ENCODE assay signal across 24 cellular contexts in the genomic region with DNA sequence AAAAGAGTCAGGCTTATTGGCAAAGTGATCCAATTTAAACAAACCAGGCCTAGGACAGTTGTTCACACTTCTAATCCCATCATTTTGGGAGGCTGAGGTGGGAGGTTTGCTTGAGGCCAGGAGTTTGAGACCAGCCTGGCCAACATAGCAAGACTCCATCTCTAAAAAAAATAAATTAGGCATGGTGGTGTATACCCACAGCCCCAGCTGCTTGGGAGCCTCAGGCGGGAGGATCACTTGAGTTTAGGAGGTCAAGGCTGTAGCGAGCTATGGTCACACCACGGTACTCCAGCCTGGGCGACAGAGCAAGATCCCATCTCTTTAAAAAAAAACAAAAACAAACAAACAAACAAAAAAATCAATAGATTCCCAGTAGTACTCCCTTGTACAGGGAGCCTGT.
DNase-seq lines count a peak whose midpoint lies in the region; ATAC-seq, FAIRE-seq and TF ChIP-seq lines count a peak whose summit lies in the region.
"Had no signal": no experiment of that assay in that cellular context is flagged by ENCODE, and none has a peak within 500 bp of the region (broad histone marks: within the 10 kb centered on the region; RNA-seq: fewer than 3 reads in every experiment).

No MANE protein-coding gene starts in this region.

- H3K4me3 ChIP-seq in HepG2 (replicated peaks in 1 of 3; ENCODE audit: insufficient read depth in 1 of 3, low read depth in 2 of 3, low read length in 3 of 3): no peak overlapping the region
- H3K4me3 ChIP-seq in right lobe of liver: no peak overlapping the region
- H3K4me3 ChIP-seq in thyroid gland (replicated peaks in 1 of 3): no peak overlapping the region
- H3K4me3 ChIP-seq in prostate gland: no peak overlapping the region
- H3K4me3 ChIP-seq: A549; BLaER1 treated with 17β-estradiol and CSF1 and Interleukin-3, amounts not matched to agents 10 nM and 100 nM; GM12878; GM23338; HAP-1 had no signal

- no TSS peak for BruUV-seq in HepG2 (replicated peaks; lab: Mats Ljungman, UMichigan)

- TF ChIP-seq POLR2A in HepG2 (IDR thresholded peaks at IDR 0.05; ENCODE audit: insufficient read depth in 1 of 2, low read depth in 2 of 2, low read length in 2 of 2) (no peak), right lobe of liver (IDR thresholded peaks at IDR 0.05) (no peak), thyroid gland (IDR thresholded peaks at IDR 0.05) (no peak), prostate gland (IDR thresholded peaks at IDR 0.05) (no peak)

- H3K9me3 ChIP-seq in HepG2 (ENCODE audit: low read length) (no peaks in the 10 kb centered on the region), right lobe of liver (no peaks in the 10 kb centered on the region), thyroid gland (no peaks in the 10 kb centered on the region), prostate gland (no peaks in the 10 kb centered on the region)
- H3K9me3 ChIP-seq: A549; BE2C; BLaER1 treated with 17β-estradiol and CSF1 and Interleukin-3, amounts not matched to agents 10 nM and 100 nM; HAP-1 had no signal

- no peak overlapping the region for H2AFZ ChIP-seq in HepG2 (ENCODE audit: low read length)
- H2AFZ ChIP-seq: GM23338 had no signal

- TF ChIP-seq CTCF in HepG2 (CRISPR knock-in tag; IDR thresholded peaks at IDR 0.05) (no peak), right lobe of liver (IDR thresholded peaks at IDR 0.05) (no peak), WTC11 (IDR thresholded peaks at IDR 0.05) (no peak), thyroid gland (IDR thresholded peaks at IDR 0.05) (no peak), prostate gland (IDR thresholded peaks at IDR 0.05) (no peak)

- no peaks in the 10 kb centered on the region for H3K27me3 Mint-ChIP-seq in WTC11 (ENCODE audit: low read depth)

- ATAC-seq in HepG2 (no peak), right lobe of liver (no peak), WTC11 (no peak), GM19023 (IDR thresholded peaks at IDR 0.05; ENCODE audit: unreplicated experiment) (no peak)
- ATAC-seq: A549, GM12878, GM23338 had no signal

- DNase-seq in HepG2 (ENCODE audit: low spot score) (no peak), right lobe of liver (no peak), WTC11 (ENCODE audit: low spot score) (no peak), thyroid gland (no peak), prostate gland (ENCODE audit: low spot score) (no peak)
- DNase-seq: 8988T; ACHN; AML-193; BE2C; CD4-positive, alpha-beta T cell; CD8-positive, alpha-beta memory T cell; DMS 273 treated with DMSO at 0.1 percent for 48 hours; DMS79; EL; GDM1 had no signal

- no peak for TF ChIP-seq RAD21 in HepG2 (CRISPR knock-in tag; IDR thresholded peaks at IDR 0.05)

- H3K36me3 Mint-ChIP-seq in WTC11: no peaks in the 10 kb centered on the region
- H3K36me3 Mint-ChIP-seq: CD14-positive monocyte; CD8-positive, alpha-beta memory T cell had no signal

- H3K4me3 Mint-ChIP-seq in WTC11: no peak overlapping the region
- H3K4me3 Mint-ChIP-seq: CD14-positive monocyte; CD4-positive, alpha-beta T cell; CD8-positive, alpha-beta memory T cell; GM23338 had no signal

- in situ Hi-C loops in HepG2 (cut with HindIII; ENCODE audit: extremely low pct_ligation_motif_present, low pct_unique_long_range_greater_than_20kb): no loop called here

- intact Hi-C loops in HepG2 (cut with micrococcal nuclease; ENCODE audit: unreplicated experiment) (no loop called here), right lobe of liver (cut with DNase I) (no loop called here), thyroid gland (cut with DNase I) (no loop called here), prostate gland (cut with DNase I) (no loop called here)

- TF ChIP-seq EP300 in HepG2 (IDR thresholded peaks at IDR 0.05; ENCODE audit: low read depth in 2 of 2, low read length in 2 of 2) (no peak), HepG2 (CRISPR knock-in tag; IDR thresholded peaks at IDR 0.05; ENCODE audit: borderline replicate concordance) (no peak)

- H3K9ac ChIP-seq in HepG2 (ENCODE audit: insufficient read depth, low read depth, low read length): no peak overlapping the region
- H3K9ac ChIP-seq: BLaER1 treated with 17β-estradiol and CSF1 and Interleukin-3, amounts not matched to agents 10 nM and 100 nM had no signal

- no peak overlapping the region for H3K27ac Mint-ChIP-seq in WTC11
- H3K27ac Mint-ChIP-seq: CD14-positive monocyte; CD4-positive, alpha-beta T cell; CD8-positive, alpha-beta memory T cell; GM23338 had no signal

- POLR2A ChIA-PET in HepG2 (lab: Yijun Ruan, JAX): no interaction called here
- POLR2A ChIA-PET in WTC11 (lab: Charles Lee): no interaction called here

- FAIRE-seq in HepG2 (lab: Jason Lieb, UNC): no peak
- FAIRE-seq: A549, D721Med, GM12878, H54 had no signal

- CTCF ChIA-PET in HepG2 (lab: Yijun Ruan, JAX; ENCODE audit: low intra/inter-chr PET ratio, low total read pairs): no interaction called here
- CTCF ChIA-PET in WTC11 (lab: Charles Lee): interaction anchor here (0.8 kb wide), 2 partner anchors 250 to 252 kb away, joined by 3 to 4 read pairs; no protein-coding TSS in a partner anchor

- peaks cover 11% of the 10 kb centered on the region for H3K4me1 Mint-ChIP-seq in WTC11
- H3K4me1 Mint-ChIP-seq: CD14-positive monocyte; CD8-positive, alpha-beta memory T cell had no signal

- H4K20me1 ChIP-seq in HepG2 (ENCODE audit: insufficient read depth, low read length): no peaks in the 10 kb centered on the region

- H3K27me3 ChIP-seq in HepG2 (ENCODE audit: control insufficient read depth in 1 of 2, insufficient read depth in 2 of 2, low read length in 2 of 2): no peaks in the 10 kb centered on the region
- H3K27me3 ChIP-seq in right lobe of liver: no peaks in the 10 kb centered on the region
- no peaks in the 10 kb centered on the region for H3K27me3 ChIP-seq in thyroid gland
- H3K27me3 ChIP-seq in prostate gland (replicated peaks; ENCODE audit: insufficient read depth): no peaks in the 10 kb centered on the region
- H3K27me3 ChIP-seq: BE2C; BLaER1 treated with 17β-estradiol and CSF1 and Interleukin-3, amounts not matched to agents 10 nM and 100 nM had no signal

- H3K9me3 Mint-ChIP-seq in WTC11: no peaks in the 10 kb centered on the region
- H3K9me3 Mint-ChIP-seq: CD4-positive, alpha-beta T cell; GM23338 had no signal

- H3K4me1 ChIP-seq in HepG2 (ENCODE audit: insufficient read depth, low read length) (no peaks in the 10 kb centered on the region), right lobe of liver (peaks cover 0 to 16% (median 0%) of the 10 kb centered on the region in 4 donors), thyroid gland (peaks cover 71 to 86% of the 10 kb centered on the region in 2 donors), prostate gland (replicated peaks) (no peaks in the 10 kb centered on the region)
- H3K4me1 ChIP-seq: A549, BE2C, HAP-1 had no signal

- no peak overlapping the region for H3K27ac ChIP-seq in HepG2 (ENCODE audit: extremely low read length, insufficient read depth, low read length)
- no peak overlapping the region for H3K27ac ChIP-seq in right lobe of liver
- peak overlapping the region; percentile 5 to 98 (median 90) for H3K27ac ChIP-seq in thyroid gland
- no peak overlapping the region for H3K27ac ChIP-seq in prostate gland
- H3K27ac ChIP-seq: A549; BLaER1 treated with 17β-estradiol and CSF1 and Interleukin-3, amounts not matched to agents 10 nM and 100 nM had no signal

- no peaks in the 10 kb centered on the region for H3K79me2 ChIP-seq in HepG2 (ENCODE audit: insufficient read depth, low read length)

- H3K36me3 ChIP-seq in HepG2 (replicated peaks in 1 of 2; ENCODE audit: control insufficient read depth in 1 of 2, insufficient read depth in 2 of 2, low read length in 2 of 2) (peaks cover 0 to 1% of the 10 kb centered on the region in 2 experiments; a peak in 1 of 5 replicates), right lobe of liver (no peaks in the 10 kb centered on the region), thyroid gland (no peaks in the 10 kb centered on the region), prostate gland (no peaks in the 10 kb centered on the region)
- H3K36me3 ChIP-seq: BE2C; BLaER1 treated with 17β-estradiol and CSF1 and Interleukin-3, amounts not matched to agents 10 nM and 100 nM; HAP-1 had no signal

- H3K4me2 ChIP-seq in HepG2 (ENCODE audit: low read depth, low read length): no peak overlapping the region
- H3K4me2 ChIP-seq: A549; BLaER1 treated with 17β-estradiol and CSF1 and Interleukin-3, amounts not matched to agents 10 nM and 100 nM; GM23338 had no signal

- WGBS in HepG2 (ENCODE audit: low lambda C conversion rate): 92% methylated on average over 4 of the region's 4 CpGs
- whole genome bisulfite sequencing in right lobe of liver (ENCODE audit: insufficient coverage, low coverage, low lambda C conversion rate, missing lambda C conversion rate): 92% methylated on average over 4 of the region's 4 CpGs
- WGBS in thyroid gland, 2 donors: 97 to 98% methylated on average over 4 of the region's 4 CpGs
- WGBS in prostate gland: 99% methylated on average over 4 of the region's 4 CpGs

TF ChIP-seq in HepG2, 621 proteins besides CTCF, POLR2A, EP300 and RAD21:
- TF ChIP-seq BCL3 (CRISPR knock-in tag; IDR thresholded peaks at IDR 0.05) (no peak), ZNF121 (CRISPR knock-in tag; IDR thresholded peaks at IDR 0.05) (peak; percentile 60; the same call in 1 of the 2 replicates)

TF ChIP-seq in WTC11, 78 proteins besides CTCF, POLR2A, EP300 and RAD21:
- TF ChIP-seq NR3C1 (CRISPR knock-in tag; conservative IDR thresholded peaks at IDR 0.05; ENCODE audit: low read depth) (no peak), ZNF121 (CRISPR knock-in tag; IDR thresholded peaks at IDR 0.05) (peak; percentile 55; the same call in 1 of the 2 replicates)

Comparison
In these comparisons a context has a peak if more than half of its experiments do, and no peak if none do; other contexts are left out.
1. H3K27ac ChIP-seq: peak in thyroid gland (3 of 3); none in HepG2 (single experiment), right lobe of liver (0 of 3) and prostate gland (0 of 2).
2. Of the 50 proteins assayed by ChIP-seq in both HepG2 and WTC11: peak only in HepG2: none; only in WTC11: none; in both: ZNF121; in neither: 49.